ENCODE assay signal across 12 cellular contexts in the genomic region with DNA sequence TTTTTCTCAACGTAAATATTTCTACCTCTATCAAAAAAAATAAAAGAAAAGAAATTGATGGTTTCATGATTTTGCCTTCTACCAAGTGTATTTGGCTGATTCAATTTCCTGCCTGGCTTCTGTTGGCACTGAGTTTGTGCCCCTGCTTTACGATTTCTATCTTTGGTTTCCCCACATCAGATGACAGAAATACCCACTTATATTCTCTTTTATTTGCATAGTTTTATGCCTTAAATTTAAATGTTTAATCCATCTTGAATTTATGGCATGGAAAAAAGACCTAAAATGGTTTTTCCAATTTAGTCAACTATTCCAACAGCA. TPM values are rescaled to one million over a fixed set of nuclear protein-coding genes. Genes with fewer than 3 reads are reported as not detected.
A peak's percentile ranks its signal among the peaks of the same experiment; 100 is the strongest.
DNase-seq lines count a peak whose midpoint lies in the region; ATAC-seq and TF ChIP-seq lines count a peak whose summit lies in the region.
"Had no signal": no experiment of that assay in that cellular context is flagged by ENCODE, and none has a peak within 500 bp of the region (broad histone marks: within the 10 kb centered on the region; RNA-seq: fewer than 3 reads in every experiment).

No MANE protein-coding gene starts in this region.

- H3K4me3 Mint-ChIP-seq in activated T-helper 17 cell treated with anti-CD3 and anti-CD28 coated beads, Interleukin-2, amount 50 U/mL, for 72 hours, result peak overlapping the region; percentile 65
- H3K4me3 Mint-ChIP-seq in mesothelial cell of epicardium, result no peak overlapping the region

- no peak for ATAC-seq in heart right ventricle
- no peak for ATAC-seq in right cardiac atrium
- no peak for ATAC-seq in activated T-helper 17 cell treated with anti-CD3 and anti-CD28 coated beads, Interleukin-2, amount 50 U/mL, for 72 hours (replicated peaks)
- no peak for ATAC-seq in upper lobe of left lung (ENCODE audit: low FRiP score in 2 of 2)

- H3K36me3 Mint-ChIP-seq in activated T-helper 17 cell treated with anti-CD3 and anti-CD28 coated beads, Interleukin-2, amount 50 U/mL, for 72 hours (ENCODE audit: low read depth), result no peaks in the 10 kb centered on the region
- no peaks in the 10 kb centered on the region for H3K36me3 Mint-ChIP-seq in mesothelial cell of epicardium

- H3K4me1 ChIP-seq in heart right ventricle, result peaks cover 0 to 23% (median 6%) of the 10 kb centered on the region in 9 donors
- H3K4me1 ChIP-seq in right cardiac atrium (ENCODE audit: control insufficient read depth, insufficient read depth, low read length), result peaks cover 1% of the 10 kb centered on the region
- H3K4me1 ChIP-seq in upper lobe of left lung, result peaks cover 4 to 20% (median 10%) of the 10 kb centered on the region in 4 donors

- no peaks in the 10 kb centered on the region for H3K27me3 Mint-ChIP-seq in activated T-helper 17 cell treated with anti-CD3 and anti-CD28 coated beads, Interleukin-2, amount 50 U/mL, for 72 hours
- no peaks in the 10 kb centered on the region for H3K27me3 Mint-ChIP-seq in mesothelial cell of epicardium (ENCODE audit: low read depth)

- H3K4me3 ChIP-seq in heart right ventricle, result peak overlapping the region in 2 of 10 donors; percentile 48 to 52
- H3K4me3 ChIP-seq in right cardiac atrium (ENCODE audit: low read length), result no peak overlapping the region
- H3K4me3 ChIP-seq in upper lobe of left lung, result peak overlapping the region in 2 of 4 donors; percentile 38 to 40
- H3K4me3 ChIP-seq: cardiac muscle cell had no signal

- peak overlapping the region in 9 of 10 donors; percentile 9 to 85 (median 48) for H3K27ac ChIP-seq in heart right ventricle
- no peak overlapping the region for H3K27ac ChIP-seq in right cardiac atrium (ENCODE audit: low read length)
- H3K27ac ChIP-seq in upper lobe of left lung, result peak overlapping the region; percentile 54 to 79 (median 58)
- H3K27ac ChIP-seq: C4-2B, cardiac muscle cell had no signal

- intact Hi-C loops in heart right ventricle (cut with DNase I), result loop anchor here in 1 of 10 donors (10.0 kb wide), 1 partner anchor 86 kb away; no protein-coding TSS in a partner anchor
- intact Hi-C loops in right cardiac atrium (cut with DNase I), result no loop called here

- H3K27me3 ChIP-seq in heart right ventricle (no peaks in the 10 kb centered on the region), right cardiac atrium (ENCODE audit: control insufficient read depth, insufficient read depth) (no peaks in the 10 kb centered on the region), upper lobe of left lung (no peaks in the 10 kb centered on the region)
- H3K27me3 ChIP-seq: cardiac muscle cell had no signal

- DNase-seq in heart right ventricle, result no peak
- no peak for DNase-seq in right cardiac atrium
- DNase-seq in mesothelial cell of epicardium (ENCODE audit: low spot score in 2 of 2, unreplicated experiment in 2 of 2), result no peak
- DNase-seq in upper lobe of left lung, result no peak
- no peak for DNase-seq in DMS53 (lab: John Stamatoyannopoulos, UW)
- DNase-seq in DMS114 treated with DMSO at 0.1 percent for 48 hours (lab: John Stamatoyannopoulos, UW; ENCODE audit: unreplicated experiment), result no peak
- DNase-seq in NCI-H2227 (lab: John Stamatoyannopoulos, UW; ENCODE audit: unreplicated experiment), result no peak
- DNase-seq: activated CD4-positive, alpha-beta T cell treated with anti-CD3 and anti-CD28 coated beads, Interleukin-2, amount 50 U/mL, for 1 hour; NCI-H1048 had no signal

- H3K4me1 Mint-ChIP-seq in activated T-helper 17 cell treated with anti-CD3 and anti-CD28 coated beads, Interleukin-2, amount 50 U/mL, for 72 hours, result peaks cover 6% of the 10 kb centered on the region
- H3K4me1 Mint-ChIP-seq in mesothelial cell of epicardium, result peaks cover 4% of the 10 kb centered on the region

- H3K36me3 ChIP-seq in heart right ventricle (peaks cover 0 to 6% (median 0%) of the 10 kb centered on the region in 9 donors), upper lobe of left lung (no peaks in the 10 kb centered on the region)
- H3K36me3 ChIP-seq: cardiac muscle cell had no signal

- no peak for TF ChIP-seq EP300 in upper lobe of left lung (IDR thresholded peaks at IDR 0.05)

- TF ChIP-seq POLR2A in upper lobe of left lung (IDR thresholded peaks at IDR 0.05), result no peak

- TF ChIP-seq CTCF in heart right ventricle (IDR thresholded peaks at IDR 0.05) (no peak), mesothelial cell of epicardium (IDR thresholded peaks at IDR 0.05; ENCODE audit: unreplicated experiment) (no peak), upper lobe of left lung (IDR thresholded peaks at IDR 0.05) (no peak)

- H3K9me3 Mint-ChIP-seq in activated T-helper 17 cell treated with anti-CD3 and anti-CD28 coated beads, Interleukin-2, amount 50 U/mL, for 72 hours, result no peaks in the 10 kb centered on the region
- no peaks in the 10 kb centered on the region for H3K9me3 Mint-ChIP-seq in mesothelial cell of epicardium

- WGBS in heart right ventricle, 2 donors, result 49 to 57% methylated on average over 2 of the region's 2 CpGs
- 42% methylated on average over 2 of the region's 2 CpGs for WGBS in right cardiac atrium
- 39 to 52% methylated on average over 2 of the region's 2 CpGs for WGBS in upper lobe of left lung, 2 donors

- no peaks in the 10 kb centered on the region for H3K9me3 ChIP-seq in heart right ventricle
- H3K9me3 ChIP-seq in right cardiac atrium (ENCODE audit: control insufficient read depth, low read length), result no peaks in the 10 kb centered on the region
- H3K9me3 ChIP-seq in upper lobe of left lung, result no peaks in the 10 kb centered on the region

- H3K27ac Mint-ChIP-seq in activated T-helper 17 cell treated with anti-CD3 and anti-CD28 coated beads, Interleukin-2, amount 50 U/mL, for 72 hours, result peak overlapping the region; percentile 73
- peak overlapping the region; percentile 16 for H3K27ac Mint-ChIP-seq in mesothelial cell of epicardium

RNA-seq across cellular contexts. Expression of a gene that starts 34.3 kb away (rescaled TPM):
- total RNA-seq in heart right ventricle (10 to 100 TPM in 1 of 10 donors, 1 to 10 TPM in 9; 2.9 to 12.9 (median 5.0) TPM), right cardiac atrium (1 to 10 TPM; 5.6 to 8.6 (median 6.8) TPM), mesothelial cell of epicardium (45.5 to 50.6 TPM (median 47.0 TPM) in 3 replicates), upper lobe of left lung (10 to 100 TPM; 12.0 to 28.8 (median 19.3) TPM)
- polyA plus RNA-seq in heart right ventricle (1 to 10 TPM; 2.1 to 4.2 TPM), right cardiac atrium (1.8 TPM)
- 10 to 100 TPM; 20.1 to 47.9 TPM for total RNA-seq in activated T-helper 17 cell treated with anti-CD3 and anti-CD28 coated beads, Interleukin-2, amount 50 U/mL, for 72 hours
